Comparison of ENCODE assay signal across 19 cellular contexts in genomic region chr22:23606204-23607131, GRCh38. TPM values are rescaled to one million over a fixed set of nuclear protein-coding genes. Genes with fewer than 3 reads are reported as not detected.
DNase-seq lines count a peak whose midpoint lies in the region; TF ChIP-seq lines count a peak whose summit lies in the region.
"Had no signal": no experiment of that assay in that cellular context is flagged by ENCODE, and none has a peak within 500 bp of the region (broad histone marks: within the 10 kb centered on the region; RNA-seq: fewer than 3 reads in every experiment).

No MANE protein-coding gene starts in this region.

- no peak for TF ChIP-seq POLR2A in spleen (IDR thresholded peaks at IDR 0.05)

- no peak overlapping the region for H2AK5ac ChIP-seq in trophoblast cell (ENCODE audit: low read length)

- no peak overlapping the region for H2AFZ ChIP-seq in trophoblast cell (ENCODE audit: insufficient read depth, low read length, poor library complexity)

- H3K14ac ChIP-seq in trophoblast cell (ENCODE audit: low read length) = no peak overlapping the region

- no peaks in the 10 kb centered on the region for H3K79me2 ChIP-seq in trophoblast cell (ENCODE audit: control insufficient read depth, insufficient read depth, low read length, poor library complexity)

- H3K4me3 ChIP-seq in HEK293 (ENCODE audit: low read depth, low read length) (no peak overlapping the region), trophoblast cell (ENCODE audit: low read depth, low read length) (peak overlapping the region; percentile 17), spleen (no peak overlapping the region)
- H3K4me3 ChIP-seq: A549, BLaER1 had no signal

- CTCF ChIA-PET in HEK293 (lab: Yijun Ruan, JAX) = interaction anchor here (0.6 to 2.1 kb wide), 7 partner anchors 13 to 647 kb away, joined by 3 to 8 read pairs (median 4); no protein-coding TSS in a partner anchor

- no CpG with 5 or more reads among the region's 20 CpGs for WGBS in trophoblast cell (ENCODE audit: extremely low coverage, insufficient coverage, insufficient read length)
- 85 to 90% (median 87%) methylated on average over 17 to 20 of the region's 20 CpGs for WGBS in spleen, 5 donors

- no peaks in the 10 kb centered on the region for H3K79me1 ChIP-seq in trophoblast cell (ENCODE audit: low read length)

- H3K18ac ChIP-seq in trophoblast cell (ENCODE audit: low read length) = no peak overlapping the region

- H2BK120ac ChIP-seq in trophoblast cell (ENCODE audit: insufficient read depth, low read length, poor library complexity) = no peak overlapping the region

- no peak overlapping the region for H3K9ac ChIP-seq in trophoblast cell (ENCODE audit: low read length)
- H3K9ac ChIP-seq: BLaER1 had no signal

- no peak overlapping the region for H4K91ac ChIP-seq in trophoblast cell (ENCODE audit: low read depth, low read length)

- H3K4ac ChIP-seq in trophoblast cell (ENCODE audit: low read depth, low read length) = no peak overlapping the region

- no peaks in the 10 kb centered on the region for H3K36me3 ChIP-seq in HEK293 (ENCODE audit: control insufficient read depth in 2 of 2, insufficient read depth in 1 of 2, low read length in 2 of 2)
- H3K36me3 ChIP-seq in trophoblast cell (ENCODE audit: control insufficient read depth in 1 of 2, insufficient read depth in 2 of 2, low read length in 2 of 2) = no peaks in the 10 kb centered on the region
- peaks cover 0 to 15% (median 0%) of the 10 kb centered on the region in 6 donors for H3K36me3 ChIP-seq in spleen
- H3K36me3 ChIP-seq: BE2C, BLaER1 had no signal

- TF ChIP-seq CTCF in HEK293 (tag by site-specific recombination; IDR thresholded peaks at IDR 0.05) = no peak
- no peak for TF ChIP-seq CTCF in spleen (IDR thresholded peaks at IDR 0.05 in 8 of 11, conservative IDR thresholded peaks at IDR 0.05 in 3 of 11)

- H2BK12ac ChIP-seq in trophoblast cell (ENCODE audit: low read length) = no peak overlapping the region

- intact Hi-C loops in spleen (cut with DNase I; ENCODE audit: low total_unique reads) = no loop called here

- H3K9me3 ChIP-seq in HEK293 (ENCODE audit: control insufficient read depth, insufficient read depth, low read depth, low read length) (no peaks in the 10 kb centered on the region), trophoblast cell (ENCODE audit: insufficient read depth, low read depth, low read length) (peaks cover 4% of the 10 kb centered on the region), spleen (no peaks in the 10 kb centered on the region)
- H3K9me3 ChIP-seq: A549, BE2C, BLaER1, Caco-2 had no signal

- no peak overlapping the region for H3K4me2 ChIP-seq in trophoblast cell (ENCODE audit: low read length)
- H3K4me2 ChIP-seq: A549, BLaER1 had no signal

- H3K27ac ChIP-seq in HEK293 (ENCODE audit: extremely low read depth, low read depth, low read length) = no peak overlapping the region
- H3K27ac ChIP-seq in trophoblast cell (ENCODE audit: low read depth, low read length) = no peak overlapping the region
- H3K27ac ChIP-seq in spleen = no peak overlapping the region
- no peak overlapping the region for H3K27ac ChIP-seq in caudate nucleus (ENCODE audit: low read depth, low read length)
- H3K27ac ChIP-seq: 22Rv1, A549, BLaER1, C4-2B had no signal

- no peak overlapping the region for H4K12ac ChIP-seq in trophoblast cell (ENCODE audit: low read depth, low read length)

- H3K4me1 ChIP-seq in HEK293 (ENCODE audit: control insufficient read depth, insufficient read depth, low read length) = no peaks in the 10 kb centered on the region
- no peaks in the 10 kb centered on the region for H3K4me1 ChIP-seq in trophoblast cell (ENCODE audit: control insufficient read depth in 1 of 2, insufficient read depth in 2 of 2, low read length in 2 of 2)
- H3K4me1 ChIP-seq in spleen = no peaks in the 10 kb centered on the region
- H3K4me1 ChIP-seq: A549, BE2C, BLaER1 had no signal

- DNase-seq in AG20443 (ENCODE audit: low spot score) = peak; percentile 7
- DNase-seq in trophoblast cell = no peak
- DNase-seq in spleen = peak; percentile 25
- DNase-seq in caudate nucleus (lab: John Stamatoyannopoulos, UW) = no peak
- DNase-seq in C1 segment of cervical spinal cord (lab: John Stamatoyannopoulos, UW) = no peak
- no peak for DNase-seq in NAMALWA (ENCODE audit: low spot score)
- DNase-seq: BE2C; Caco-2; Calu3; CD4-positive, alpha-beta T cell; CD8-positive, alpha-beta T cell; DMS79 treated with DMSO at 0.1 percent for 48 hours; GF-D8 had no signal

- no peak overlapping the region for H2BK5ac ChIP-seq in trophoblast cell (ENCODE audit: low read depth, low read length, poor library complexity)

- POLR2A ChIA-PET in HEK293 (lab: Yijun Ruan, JAX) = interaction anchor here (0.6 kb wide), 1 partner anchor 83 kb away, joined by 3 read pairs; no protein-coding TSS in a partner anchor

- no peaks in the 10 kb centered on the region for H3K27me3 ChIP-seq in trophoblast cell (ENCODE audit: insufficient read depth, low read length)
- no peaks in the 10 kb centered on the region for H3K27me3 ChIP-seq in spleen (replicated peaks in 1 of 7)
- H3K27me3 ChIP-seq: BE2C, BLaER1 had no signal

- H3K23ac ChIP-seq in trophoblast cell (ENCODE audit: low read length) = no peak overlapping the region

- H4K8ac ChIP-seq in trophoblast cell (ENCODE audit: low read depth, low read length) = no peak overlapping the region

TF ChIP-seq in HEK293, 187 proteins besides CTCF, POLR2A, EP300 and RAD21:
- TF ChIP-seq ZIC2 (tag by site-specific recombination; IDR thresholded peaks at IDR 0.05) = peak; percentile 51
- TF ChIP-seq ZNF266 (tag by site-specific recombination; IDR thresholded peaks at IDR 0.05; ENCODE audit: low read depth) = no peak

RNA-seq across cellular contexts. Expression of gene DRICH1, which starts 25.7 kb away (rescaled TPM):
- polyA plus RNA-seq in trophoblast cell (2013) = 0.11 and 0.14 TPM in 2 replicates
- total RNA-seq in spleen = 1 to 10 TPM in 3 of 7 donors, under 1 TPM in 1, not detected in 3; 0.44 to 2.5 (median 2.2) TPM
- 1 to 10 TPM in 2 of 3 donors, under 1 TPM in 1; 0.29 to 2.2 (median 1.6) TPM for polyA plus RNA-seq in spleen
- total RNA-seq: A172 had no signal

RNA-seq across cellular contexts. Expression of gene IGLL1, which starts 26.4 kb away (rescaled TPM):
- not detected in 2 replicates for polyA plus RNA-seq in trophoblast cell (2013)
- total RNA-seq in spleen = not detected
- under 1 TPM in 1 of 3 donors, not detected in 2; 0.26 TPM for polyA plus RNA-seq in spleen
- total RNA-seq: A172; Caco-2; Calu3; CD4-positive, alpha-beta T cell; CD8-positive, alpha-beta T cell had no signal
- polyA plus RNA-seq: A549 had no signal

Comparison
In these comparisons a context has a peak if more than half of its experiments do, and no peak if none do; other contexts are left out.
1. DNase-seq: peak in AG20443 (single experiment) and spleen (single experiment); none in trophoblast cell (0 of 2), caudate nucleus (0 of 61), C1 segment of cervical spinal cord (0 of 14) and NAMALWA (single experiment).